6 cellular contexts compared by ENCODE assay signal in the genomic region with DNA sequence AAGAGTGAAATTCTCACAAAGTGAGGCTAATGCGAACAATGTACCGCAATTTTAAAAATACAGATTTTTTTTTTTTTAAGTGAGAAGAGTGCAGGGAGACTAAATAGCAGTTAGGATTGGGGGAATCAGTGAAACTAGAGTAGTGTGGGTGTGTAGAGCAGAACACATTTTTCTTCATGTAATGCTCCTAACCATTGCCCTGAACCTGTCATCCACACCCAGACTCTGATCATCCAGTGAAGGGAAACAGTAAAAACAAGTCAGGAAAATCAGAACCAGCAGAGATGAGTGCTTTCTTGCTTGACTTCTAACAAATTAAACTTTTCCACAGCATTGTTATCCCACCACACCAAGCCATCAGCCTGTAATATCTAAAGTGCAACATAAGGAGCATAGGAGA. TPM values are rescaled to one million over a fixed set of nuclear protein-coding genes. Genes with fewer than 3 reads are reported as not detected.
"Had no signal": no experiment of that assay in that cellular context is flagged by ENCODE, and none has a peak within 500 bp of the region (broad histone marks: within the 10 kb centered on the region; RNA-seq: fewer than 3 reads in every experiment).

No MANE protein-coding gene starts in this region.

- H3K9me3 Mint-ChIP-seq: GM23338, H9, IgD-negative memory B cell had no signal

- H3K4me3 ChIP-seq: GM23338 had no signal

- H3K27ac Mint-ChIP-seq: GM23338, H9, IgD-negative memory B cell had no signal

- H3K4me3 Mint-ChIP-seq: GM23338, H9, IgD-negative memory B cell had no signal

- DNase-seq: H9, HCEC 1CT had no signal

RNA-seq across cellular contexts. Expression of gene CADM3, which starts 9.1 kb away (rescaled TPM):
- total RNA-seq: HepG2 had no signal
- polyA plus RNA-seq: HepG2 had no signal

RNA-seq across cellular contexts. Expression of gene ACKR1, which starts 24.2 kb away (rescaled TPM):
- total RNA-seq: GM23338, HepG2, HT1080 had no signal
- polyA plus RNA-seq: HepG2, IgD-negative memory B cell had no signal
